ENCODE assay signal across 8 cellular contexts in genomic region chr20:25622450-25623224, GRCh38. TPM values are rescaled to one million over a fixed set of nuclear protein-coding genes. Genes with fewer than 3 reads are reported as not detected.
DNase-seq lines count a peak whose midpoint lies in the region; ATAC-seq and TF ChIP-seq lines count a peak whose summit lies in the region.

No MANE protein-coding gene starts in this region.

- peak; percentile 18 for DNase-seq in GDM1 (lab: John Stamatoyannopoulos, UW)
- no peak for DNase-seq in epithelial cell of prostate (ENCODE audit: low read depth, low spot score)
- DNase-seq in trophoblast cell: peak; percentile 22 to 79
- no peak for DNase-seq in NCI-H146 (lab: John Stamatoyannopoulos, UW)
- no peak for DNase-seq in NCI-H1048 (lab: John Stamatoyannopoulos, UW)

- TF ChIP-seq CTCF in OCI-LY3 (IDR thresholded peaks at IDR 0.05; ENCODE audit: low read depth, low read length): no peak

- ATAC-seq in HG03108 (IDR thresholded peaks at IDR 0.05; ENCODE audit: unreplicated experiment): no peak
- no peak for ATAC-seq in GM21390 (IDR thresholded peaks at IDR 0.05; ENCODE audit: unreplicated experiment)

- H3K4me3 ChIP-seq in OCI-LY3 (ENCODE audit: low read length): peak overlapping the region; percentile 85
- peak overlapping the region; percentile 88 for H3K4me3 ChIP-seq in trophoblast cell (ENCODE audit: low read depth, low read length)

- H3K79me2 ChIP-seq in OCI-LY3 (ENCODE audit: low read length) (peaks cover 62% of the 10 kb centered on the region), trophoblast cell (ENCODE audit: control insufficient read depth, insufficient read depth, low read length, poor library complexity) (peaks cover 13% of the 10 kb centered on the region)

- peaks cover 24% of the 10 kb centered on the region for H3K4me1 ChIP-seq in OCI-LY3 (ENCODE audit: low read length)
- peaks cover 3 to 8% of the 10 kb centered on the region in 2 experiments for H3K4me1 ChIP-seq in trophoblast cell (ENCODE audit: control insufficient read depth in 1 of 2, insufficient read depth in 2 of 2, low read length in 2 of 2)

- peak overlapping the region; percentile 76 for H3K18ac ChIP-seq in trophoblast cell (ENCODE audit: low read length)

- peak overlapping the region; percentile 31 for H3K14ac ChIP-seq in trophoblast cell (ENCODE audit: low read length)

- H2BK12ac ChIP-seq in trophoblast cell (ENCODE audit: low read length): no peak overlapping the region

- H2BK5ac ChIP-seq in trophoblast cell (ENCODE audit: low read depth, low read length, poor library complexity): no peak overlapping the region

- peak overlapping the region; percentile 2 for H4K12ac ChIP-seq in trophoblast cell (ENCODE audit: low read depth, low read length)

- peak overlapping the region; percentile 27 for H2BK120ac ChIP-seq in trophoblast cell (ENCODE audit: insufficient read depth, low read length, poor library complexity)

- no CpG with 5 or more reads among the region's 17 CpGs for WGBS in trophoblast cell (ENCODE audit: extremely low coverage, insufficient coverage, insufficient read length)

- H3K36me3 ChIP-seq in OCI-LY3 (replicated peaks; ENCODE audit: low read depth, low read length) (peaks cover 14% of the 10 kb centered on the region), trophoblast cell (ENCODE audit: control insufficient read depth in 1 of 2, insufficient read depth in 2 of 2, low read length in 2 of 2) (no peaks in the 10 kb centered on the region)

- H3K9ac ChIP-seq in OCI-LY3 (ENCODE audit: low read length): peak overlapping the region; percentile 94
- H3K9ac ChIP-seq in trophoblast cell (ENCODE audit: low read length): peak overlapping the region; percentile 85

- H4K91ac ChIP-seq in trophoblast cell (ENCODE audit: low read depth, low read length): peak overlapping the region; percentile 22

- H3K27ac ChIP-seq in OCI-LY3 (ENCODE audit: low read length): no peak overlapping the region
- peak overlapping the region; percentile 96 for H3K27ac ChIP-seq in epithelial cell of prostate
- peak overlapping the region; percentile 81 for H3K27ac ChIP-seq in trophoblast cell (ENCODE audit: low read depth, low read length)

- peak overlapping the region; percentile 55 for H4K8ac ChIP-seq in trophoblast cell (ENCODE audit: low read depth, low read length)

- H3K23ac ChIP-seq in trophoblast cell (ENCODE audit: low read length): no peak overlapping the region

- H3K9me3 ChIP-seq in OCI-LY3 (ENCODE audit: insufficient read depth, low read length): no peaks in the 10 kb centered on the region
- peaks cover 2% of the 10 kb centered on the region for H3K9me3 ChIP-seq in trophoblast cell (ENCODE audit: insufficient read depth, low read depth, low read length)

- H3K79me1 ChIP-seq in trophoblast cell (ENCODE audit: low read length): peaks cover 13% of the 10 kb centered on the region

- H2AFZ ChIP-seq in OCI-LY3 (ENCODE audit: low read depth, low read length) (peak overlapping the region; percentile 62), trophoblast cell (ENCODE audit: insufficient read depth, low read length, poor library complexity) (peak overlapping the region; percentile 85)

- peaks cover 5% of the 10 kb centered on the region; the same call in 1 of the 2 replicates for H4K20me1 ChIP-seq in OCI-LY3 (ENCODE audit: insufficient read depth, low read length)

- H3K27me3 ChIP-seq in OCI-LY3 (ENCODE audit: low read depth, low read length) (no peaks in the 10 kb centered on the region), trophoblast cell (ENCODE audit: insufficient read depth, low read length) (no peaks in the 10 kb centered on the region)

- H2AK5ac ChIP-seq in trophoblast cell (ENCODE audit: low read length): no peak overlapping the region

- H3K4me2 ChIP-seq in OCI-LY3 (ENCODE audit: low read length) (peak overlapping the region; percentile 95), trophoblast cell (ENCODE audit: low read length) (peak overlapping the region; percentile 87)

- H3K4ac ChIP-seq in trophoblast cell (ENCODE audit: low read depth, low read length): no peak overlapping the region

RNA-seq across cellular contexts. Expression of gene NANP, which starts 1.2 kb away (rescaled TPM):
- polyA plus RNA-seq in trophoblast cell (2013): 3.7 and 4.0 TPM in 2 replicates

RNA-seq across cellular contexts. Expression of gene NINL, which starts 37.3 kb away (rescaled TPM):
- polyA plus RNA-seq in trophoblast cell (2013): 11.3 TPM in 2 replicates

Comparison
In these comparisons a context has a peak if more than half of its experiments do, and no peak if none do; other contexts are left out.
1. DNase-seq: peak in GDM1 (single experiment) and trophoblast cell (2 of 2); none in epithelial cell of prostate (single experiment), NCI-H146 (single experiment) and NCI-H1048 (single experiment).